In the genomic region with DNA sequence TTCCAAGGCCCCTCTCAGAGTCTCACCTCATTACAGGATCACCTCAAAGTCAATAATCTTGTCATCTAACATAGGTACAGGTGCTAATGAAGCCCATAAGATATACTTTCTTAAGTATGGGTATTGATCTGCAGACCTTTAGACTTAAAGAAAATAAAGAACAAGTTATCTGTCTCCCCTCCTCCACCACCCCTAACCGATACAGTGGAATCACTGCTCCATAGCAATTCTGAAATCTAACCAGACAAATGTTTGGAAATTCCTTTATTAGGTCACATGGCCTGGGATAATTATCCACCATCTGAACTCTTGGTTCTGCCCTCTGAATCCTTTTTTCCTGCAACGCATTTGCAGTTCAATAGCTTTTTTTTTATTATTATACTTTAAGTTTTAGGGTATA, we compare ENCODE assay signal across 2 cellular contexts.
TF ChIP-seq lines count a peak whose summit lies in the region.

No MANE protein-coding gene starts in this region.

TF ChIP-seq in liver, 16 proteins besides CTCF, POLR2A, EP300 and RAD21:
- TF ChIP-seq YY1 (IDR thresholded peaks at IDR 0.05): no peak

TF ChIP-seq in K562, 482 proteins besides CTCF, POLR2A, EP300 and RAD21:
- TF ChIP-seq, protein P1, sequence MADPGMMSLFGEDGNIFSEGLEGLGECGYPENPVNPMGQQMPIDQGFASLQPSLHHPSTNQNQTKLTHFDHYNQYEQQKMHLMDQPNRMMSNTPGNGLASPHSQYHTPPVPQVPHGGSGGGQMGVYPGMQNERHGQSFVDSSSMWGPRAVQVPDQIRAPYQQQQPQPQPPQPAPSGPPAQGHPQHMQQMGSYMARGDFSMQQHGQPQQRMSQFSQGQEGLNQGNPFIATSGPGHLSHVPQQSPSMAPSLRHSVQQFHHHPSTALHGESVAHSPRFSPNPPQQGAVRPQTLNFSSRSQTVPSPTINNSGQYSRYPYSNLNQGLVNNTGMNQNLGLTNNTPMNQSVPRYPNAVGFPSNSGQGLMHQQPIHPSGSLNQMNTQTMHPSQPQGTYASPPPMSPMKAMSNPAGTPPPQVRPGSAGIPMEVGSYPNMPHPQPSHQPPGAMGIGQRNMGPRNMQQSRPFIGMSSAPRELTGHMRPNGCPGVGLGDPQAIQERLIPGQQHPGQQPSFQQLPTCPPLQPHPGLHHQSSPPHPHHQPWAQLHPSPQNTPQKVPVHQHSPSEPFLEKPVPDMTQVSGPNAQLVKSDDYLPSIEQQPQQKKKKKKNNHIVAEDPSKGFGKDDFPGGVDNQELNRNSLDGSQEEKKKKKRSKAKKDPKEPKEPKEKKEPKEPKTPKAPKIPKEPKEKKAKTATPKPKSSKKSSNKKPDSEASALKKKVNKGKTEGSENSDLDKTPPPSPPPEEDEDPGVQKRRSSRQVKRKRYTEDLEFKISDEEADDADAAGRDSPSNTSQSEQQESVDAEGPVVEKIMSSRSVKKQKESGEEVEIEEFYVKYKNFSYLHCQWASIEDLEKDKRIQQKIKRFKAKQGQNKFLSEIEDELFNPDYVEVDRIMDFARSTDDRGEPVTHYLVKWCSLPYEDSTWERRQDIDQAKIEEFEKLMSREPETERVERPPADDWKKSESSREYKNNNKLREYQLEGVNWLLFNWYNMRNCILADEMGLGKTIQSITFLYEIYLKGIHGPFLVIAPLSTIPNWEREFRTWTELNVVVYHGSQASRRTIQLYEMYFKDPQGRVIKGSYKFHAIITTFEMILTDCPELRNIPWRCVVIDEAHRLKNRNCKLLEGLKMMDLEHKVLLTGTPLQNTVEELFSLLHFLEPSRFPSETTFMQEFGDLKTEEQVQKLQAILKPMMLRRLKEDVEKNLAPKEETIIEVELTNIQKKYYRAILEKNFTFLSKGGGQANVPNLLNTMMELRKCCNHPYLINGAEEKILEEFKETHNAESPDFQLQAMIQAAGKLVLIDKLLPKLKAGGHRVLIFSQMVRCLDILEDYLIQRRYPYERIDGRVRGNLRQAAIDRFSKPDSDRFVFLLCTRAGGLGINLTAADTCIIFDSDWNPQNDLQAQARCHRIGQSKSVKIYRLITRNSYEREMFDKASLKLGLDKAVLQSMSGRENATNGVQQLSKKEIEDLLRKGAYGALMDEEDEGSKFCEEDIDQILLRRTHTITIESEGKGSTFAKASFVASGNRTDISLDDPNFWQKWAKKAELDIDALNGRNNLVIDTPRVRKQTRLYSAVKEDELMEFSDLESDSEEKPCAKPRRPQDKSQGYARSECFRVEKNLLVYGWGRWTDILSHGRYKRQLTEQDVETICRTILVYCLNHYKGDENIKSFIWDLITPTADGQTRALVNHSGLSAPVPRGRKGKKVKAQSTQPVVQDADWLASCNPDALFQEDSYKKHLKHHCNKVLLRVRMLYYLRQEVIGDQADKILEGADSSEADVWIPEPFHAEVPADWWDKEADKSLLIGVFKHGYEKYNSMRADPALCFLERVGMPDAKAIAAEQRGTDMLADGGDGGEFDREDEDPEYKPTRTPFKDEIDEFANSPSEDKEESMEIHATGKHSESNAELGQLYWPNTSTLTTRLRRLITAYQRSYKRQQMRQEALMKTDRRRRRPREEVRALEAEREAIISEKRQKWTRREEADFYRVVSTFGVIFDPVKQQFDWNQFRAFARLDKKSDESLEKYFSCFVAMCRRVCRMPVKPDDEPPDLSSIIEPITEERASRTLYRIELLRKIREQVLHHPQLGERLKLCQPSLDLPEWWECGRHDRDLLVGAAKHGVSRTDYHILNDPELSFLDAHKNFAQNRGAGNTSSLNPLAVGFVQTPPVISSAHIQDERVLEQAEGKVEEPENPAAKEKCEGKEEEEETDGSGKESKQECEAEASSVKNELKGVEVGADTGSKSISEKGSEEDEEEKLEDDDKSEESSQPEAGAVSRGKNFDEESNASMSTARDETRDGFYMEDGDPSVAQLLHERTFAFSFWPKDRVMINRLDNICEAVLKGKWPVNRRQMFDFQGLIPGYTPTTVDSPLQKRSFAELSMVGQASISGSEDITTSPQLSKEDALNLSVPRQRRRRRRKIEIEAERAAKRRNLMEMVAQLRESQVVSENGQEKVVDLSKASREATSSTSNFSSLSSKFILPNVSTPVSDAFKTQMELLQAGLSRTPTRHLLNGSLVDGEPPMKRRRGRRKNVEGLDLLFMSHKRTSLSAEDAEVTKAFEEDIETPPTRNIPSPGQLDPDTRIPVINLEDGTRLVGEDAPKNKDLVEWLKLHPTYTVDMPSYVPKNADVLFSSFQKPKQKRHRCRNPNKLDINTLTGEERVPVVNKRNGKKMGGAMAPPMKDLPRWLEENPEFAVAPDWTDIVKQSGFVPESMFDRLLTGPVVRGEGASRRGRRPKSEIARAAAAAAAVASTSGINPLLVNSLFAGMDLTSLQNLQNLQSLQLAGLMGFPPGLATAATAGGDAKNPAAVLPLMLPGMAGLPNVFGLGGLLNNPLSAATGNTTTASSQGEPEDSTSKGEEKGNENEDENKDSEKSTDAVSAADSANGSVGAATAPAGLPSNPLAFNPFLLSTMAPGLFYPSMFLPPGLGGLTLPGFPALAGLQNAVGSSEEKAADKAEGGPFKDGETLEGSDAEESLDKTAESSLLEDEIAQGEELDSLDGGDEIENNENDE (IDR thresholded peaks at IDR 0.05; ENCODE audit: low read depth, low read length): no peak
- TF ChIP-seq HDAC1 (IDR thresholded peaks at IDR 0.05): no peak
- TF ChIP-seq ZNF584 (CRISPR knock-in tag; IDR thresholded peaks at IDR 0.05; ENCODE audit: low read depth): peak; percentile 91
- TF ChIP-seq ILF3 (IDR thresholded peaks at IDR 0.05; ENCODE audit: borderline replicate concordance): no peak
- TF ChIP-seq, protein P2, sequence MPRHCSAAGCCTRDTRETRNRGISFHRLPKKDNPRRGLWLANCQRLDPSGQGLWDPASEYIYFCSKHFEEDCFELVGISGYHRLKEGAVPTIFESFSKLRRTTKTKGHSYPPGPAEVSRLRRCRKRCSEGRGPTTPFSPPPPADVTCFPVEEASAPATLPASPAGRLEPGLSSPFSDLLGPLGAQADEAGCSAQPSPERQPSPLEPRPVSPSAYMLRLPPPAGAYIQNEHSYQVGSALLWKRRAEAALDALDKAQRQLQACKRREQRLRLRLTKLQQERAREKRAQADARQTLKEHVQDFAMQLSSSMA (CRISPR knock-in tag; IDR thresholded peaks at IDR 0.05): no peak
